Comparison of ENCODE assay signal across 8 cellular contexts in genomic region chr9:3441197-3441816, GRCh38.
DNase-seq lines count a peak whose midpoint lies in the region; ATAC-seq, FAIRE-seq and TF ChIP-seq lines count a peak whose summit lies in the region.

No MANE protein-coding gene starts in this region.

- FAIRE-seq in G401.6 (lab: Jason Lieb, UNC) = peak; percentile 71

- H3K9me3 ChIP-seq in Peyer's patch (no peaks in the 10 kb centered on the region), adipocyte (ENCODE audit: control insufficient read depth, low read length) (no peaks in the 10 kb centered on the region)

- no peak overlapping the region for H3K9ac ChIP-seq in adipocyte (ENCODE audit: low read length)

- TF ChIP-seq POLR2A in Peyer's patch (IDR thresholded peaks at IDR 0.05) = no peak

- DNase-seq in HT-29 (ENCODE audit: low spot score) = peak; percentile 71
- peak in 2 of 3 donors; percentile 34 to 65 for DNase-seq in Peyer's patch
- DNase-seq in adipocyte (ENCODE audit: low read depth) = peak; percentile 70
- peak; percentile 56 for DNase-seq in iPS-NIHi11 (ENCODE audit: low spot score)
- DNase-seq in stimulated activated CD4-positive, alpha-beta T cell treated with anti-CD3 and anti-CD28 coated beads, TNF-alpha, amount 100 ng/mL, for 24 hours (ENCODE audit: low read depth in 3 of 3) = peak; percentile 11 to 40 (median 15)

- H3K27ac ChIP-seq in Peyer's patch = no peak overlapping the region

- H3K4me3 ChIP-seq in Peyer's patch = no peak overlapping the region
- H3K4me3 ChIP-seq in adipocyte (ENCODE audit: low read length) = no peak overlapping the region

- peak in 5 of 6 experiments; percentile 20 to 65 (median 59) for TF ChIP-seq CTCF in Peyer's patch (IDR thresholded peaks at IDR 0.05)

- H3K4me1 ChIP-seq in Peyer's patch = no peaks in the 10 kb centered on the region
- peaks cover 11% of the 10 kb centered on the region for H3K4me1 ChIP-seq in adipocyte (ENCODE audit: control insufficient read depth, insufficient read depth, low read length)

- H3K27me3 ChIP-seq in Peyer's patch = no peaks in the 10 kb centered on the region
- no peaks in the 10 kb centered on the region for H3K27me3 ChIP-seq in adipocyte (replicated peaks; ENCODE audit: control insufficient read depth, insufficient read depth, low read length)

- ATAC-seq in GM21447 (IDR thresholded peaks at IDR 0.05; ENCODE audit: unreplicated experiment) (peak; percentile 76), GM18520 (IDR thresholded peaks at IDR 0.05; ENCODE audit: unreplicated experiment) (no peak)

- H3K36me3 ChIP-seq in Peyer's patch = no peaks in the 10 kb centered on the region
- H3K36me3 ChIP-seq in adipocyte (ENCODE audit: control insufficient read depth, insufficient read depth, low read length, severe bottlenecking) = no peaks in the 10 kb centered on the region

Comparison
In these comparisons a context has a peak if more than half of its experiments do, and no peak if none do; other contexts are left out.
1. DNase-seq: peak in every context shown above with its lines; median percentile 71 in HT-29; 70 in adipocyte; 56 in iPS-NIHi11; 50 in Peyer's patch; 15 in stimulated activated CD4-positive, alpha-beta T cell treated with anti-CD3 and anti-CD28 coated beads, TNF-alpha, amount 100 ng/mL, for 24 hours.